ENCODE assay signal across 1 cellular context in genomic region chr19:9939301-9939913, GRCh38.
TF ChIP-seq lines count a peak whose summit lies in the region.

No MANE protein-coding gene starts in this region.

TF ChIP-seq in HepG2, 621 proteins besides CTCF, POLR2A, EP300 and RAD21 (continued from another document):
- TF ChIP-seq MEIS1 (CRISPR knock-in tag; IDR thresholded peaks at IDR 0.05; ENCODE audit: borderline replicate concordance): no peak
TF ChIP-seq in HepG2: peak in this region for 2.
